In genomic region chr6:132498638-132499037, GRCh38 we compare ENCODE assay signal across 14 cellular contexts.
DNase-seq lines count a peak whose midpoint lies in the region; ATAC-seq lines count a peak whose summit lies in the region.
"Had no signal": no experiment of that assay in that cellular context is flagged by ENCODE, and none has a peak within 500 bp of the region (broad histone marks: within the 10 kb centered on the region; RNA-seq: fewer than 3 reads in every experiment).

No MANE protein-coding gene starts in this region.

- no peaks in the 10 kb centered on the region for H3K27me3 Mint-ChIP-seq in stimulated activated naive CD8-positive, alpha-beta T cell treated with anti-CD3 and anti-CD28 coated beads, Interleukin-15, Interleukin-2, amounts not matched to agents 100 ng/mL and 50 ng/mL, for 24 hours
- H3K27me3 Mint-ChIP-seq in stimulated activated naive CD8-positive, alpha-beta T cell treated with anti-CD3 and anti-CD28 coated beads, Interleukin-15, amount 100 ng/mL, for 72 hours: no peaks in the 10 kb centered on the region

- H3K27ac Mint-ChIP-seq in stimulated activated naive CD8-positive, alpha-beta T cell treated with anti-CD3 and anti-CD28 coated beads, Interleukin-15, Interleukin-2, amounts not matched to agents 100 ng/mL and 50 ng/mL, for 24 hours: peak overlapping the region; percentile 46
- no peak overlapping the region for H3K27ac Mint-ChIP-seq in stimulated activated naive CD8-positive, alpha-beta T cell treated with anti-CD3 and anti-CD28 coated beads, Interleukin-15, amount 100 ng/mL, for 72 hours

- in situ Hi-C loops in KBM-7 (cut with MboI; ENCODE audit: low pct_unique_long_range_greater_than_20kb, low sequenced_read_pairs): loop anchor here (25.0 kb wide), 1 partner anchor 211 kb away; no protein-coding TSS in a partner anchor

- peaks cover 53% of the 10 kb centered on the region for H3K36me3 Mint-ChIP-seq in stimulated activated naive CD8-positive, alpha-beta T cell treated with anti-CD3 and anti-CD28 coated beads, Interleukin-15, Interleukin-2, amounts not matched to agents 100 ng/mL and 50 ng/mL, for 24 hours (ENCODE audit: low read depth)

- no peak for DNase-seq in stimulated activated naive CD8-positive, alpha-beta T cell treated with anti-CD3 and anti-CD28 coated beads, Interleukin-15, amount 100 ng/mL, for 72 hours
- DNase-seq in NCI-H526 treated with DMSO at 0.1 percent for 48 hours (lab: John Stamatoyannopoulos, UW) (no peak), NCI-H1105 treated with DMSO at 0.1 percent for 48 hours (lab: John Stamatoyannopoulos, UW) (no peak), activated gamma-delta T cell (lab: John Stamatoyannopoulos, UW) (no peak), KBM-7 (no peak)
- DNase-seq: activated T-cell treated with anti-CD3 and anti-CD28 coated beads for 4 hours, GDM1, NCI-H2171 treated with DMSO at 0.1 percent for 48 hours, right cardiac atrium had no signal

- H3K9me3 Mint-ChIP-seq in stimulated activated naive CD8-positive, alpha-beta T cell treated with anti-CD3 and anti-CD28 coated beads, Interleukin-15, Interleukin-2, amounts not matched to agents 100 ng/mL and 50 ng/mL, for 24 hours: peaks cover 8% of the 10 kb centered on the region
- H3K9me3 Mint-ChIP-seq in stimulated activated naive CD8-positive, alpha-beta T cell treated with anti-CD3 and anti-CD28 coated beads, Interleukin-15, amount 100 ng/mL, for 72 hours: peaks cover 0 to 2% of the 10 kb centered on the region in 2 donors

- H3K4me1 Mint-ChIP-seq in stimulated activated naive CD8-positive, alpha-beta T cell treated with anti-CD3 and anti-CD28 coated beads, Interleukin-15, Interleukin-2, amounts not matched to agents 100 ng/mL and 50 ng/mL, for 24 hours (ENCODE audit: low read depth): peaks cover 58% of the 10 kb centered on the region
- H3K4me1 Mint-ChIP-seq in stimulated activated naive CD8-positive, alpha-beta T cell treated with anti-CD3 and anti-CD28 coated beads, Interleukin-15, amount 100 ng/mL, for 72 hours: peaks cover 29% of the 10 kb centered on the region

- no peak overlapping the region for H3K4me3 Mint-ChIP-seq in stimulated activated naive CD8-positive, alpha-beta T cell treated with anti-CD3 and anti-CD28 coated beads, Interleukin-15, Interleukin-2, amounts not matched to agents 100 ng/mL and 50 ng/mL, for 24 hours
- no peak overlapping the region for H3K4me3 Mint-ChIP-seq in stimulated activated naive CD8-positive, alpha-beta T cell treated with anti-CD3 and anti-CD28 coated beads, Interleukin-15, amount 100 ng/mL, for 72 hours

- ATAC-seq in stimulated activated naive CD8-positive, alpha-beta T cell treated with anti-CD3 and anti-CD28 coated beads, Interleukin-15, amount 100 ng/mL, for 72 hours: no peak
- peak; percentile 66 for ATAC-seq in HG02798 (IDR thresholded peaks at IDR 0.05; ENCODE audit: poor library complexity, unreplicated experiment)
- ATAC-seq in HG03571 (IDR thresholded peaks at IDR 0.05; ENCODE audit: unreplicated experiment): peak; percentile 55
- ATAC-seq: A549, gastroesophageal sphincter, right cardiac atrium had no signal
